In the genomic region with DNA sequence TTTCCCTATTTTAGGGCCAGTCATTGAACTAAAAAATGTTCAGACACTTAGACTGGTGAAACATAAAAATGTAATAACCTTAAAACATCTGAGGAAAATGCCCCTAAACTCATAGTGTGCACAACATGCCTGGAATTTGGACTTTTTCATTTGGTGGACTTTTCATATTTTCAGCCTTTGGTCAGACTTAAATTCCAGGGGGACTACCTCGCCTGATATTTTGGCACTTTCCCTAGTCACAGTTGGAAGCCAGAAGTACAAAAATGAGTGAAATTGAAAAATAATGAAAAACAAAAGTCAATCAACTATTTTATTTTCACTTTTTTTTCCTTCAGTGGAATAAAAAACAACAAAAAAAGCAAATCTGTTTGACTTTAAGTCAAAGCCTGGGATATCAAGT, we compare ENCODE assay signal across 25 cellular contexts.
"Had no signal": no experiment of that assay in that cellular context is flagged by ENCODE, and none has a peak within 500 bp of the region (broad histone marks: within the 10 kb centered on the region; RNA-seq: fewer than 3 reads in every experiment).

No MANE protein-coding gene starts in this region.

- DNase-seq: activated CD4-positive, alpha-beta T cell treated with anti-CD3 and anti-CD28 coated beads for 36 hours; activated CD4-positive, alpha-beta T cell treated with anti-CD3 and anti-CD28 coated beads, Interleukin-2, amount 10 ng/mL, durations not matched to agents 7 days and 5 days; activated CD4-positive, alpha-beta T cell treated with anti-CD3 and anti-CD28 coated beads, Interleukin-2, amount 50 U/mL, for 48 hours; activated CD8-positive, alpha-beta T cell treated with anti-CD3 and anti-CD28 coated beads, Interleukin-2, amount 10 ng/mL, durations not matched to agents 7 days and 5 days; activated gamma-delta T cell; activated naive CD4-positive, alpha-beta T cell treated with Interleukin-2 at 50 U/mL for 16 hours; activated naive CD8-positive, alpha-beta T cell treated with anti-CD3 and anti-CD28 coated beads, Interleukin-2, amount 10 ng/mL, durations not matched to agents 7 days and 5 days; activated T-cell treated with anti-CD3 and anti-CD28 coated beads, Interleukin-2, amount 50 U/mL, for 24 hours; amygdala; brain microvascular endothelial cell; central memory CD4-positive, alpha-beta T cell; MG63; NCI-H1048; NCI-H1105 treated with DMSO at 0.1 percent for 48 hours; NCI-H1436 treated with DMSO at 0.1 percent for 48 hours; NCI-H1694 treated with DMSO at 0.1 percent for 48 hours; NCI-H2029; NCI-H345; NCI-H524 treated with DMSO at 0.1 percent for 48 hours; RPMI8226; SHP77 treated with DMSO at 0.1 percent for 48 hours; SK-N-SH had no signal

- H3K9me3 ChIP-seq: ascending aorta, MG63, SJSA1, SK-N-SH had no signal

- FAIRE-seq: TTC549 had no signal

- H3K4me1 ChIP-seq: ascending aorta, SJSA1 had no signal

- H3K4me3 ChIP-seq: ascending aorta, MG63, SJSA1 had no signal

- H3K27ac ChIP-seq: ascending aorta, brain microvascular endothelial cell, SJSA1 had no signal

- H3K9ac ChIP-seq: SK-N-SH had no signal

- H3K4me2 ChIP-seq: SK-N-SH had no signal

- H3K9me2 ChIP-seq: SK-N-SH had no signal

- H3K36me3 ChIP-seq: ascending aorta, brain microvascular endothelial cell, MG63, SJSA1 had no signal

- H3K27me3 ChIP-seq: ascending aorta, brain microvascular endothelial cell, MG63, SJSA1 had no signal
